ENCODE assay signal across 16 cellular contexts in the genomic region with DNA sequence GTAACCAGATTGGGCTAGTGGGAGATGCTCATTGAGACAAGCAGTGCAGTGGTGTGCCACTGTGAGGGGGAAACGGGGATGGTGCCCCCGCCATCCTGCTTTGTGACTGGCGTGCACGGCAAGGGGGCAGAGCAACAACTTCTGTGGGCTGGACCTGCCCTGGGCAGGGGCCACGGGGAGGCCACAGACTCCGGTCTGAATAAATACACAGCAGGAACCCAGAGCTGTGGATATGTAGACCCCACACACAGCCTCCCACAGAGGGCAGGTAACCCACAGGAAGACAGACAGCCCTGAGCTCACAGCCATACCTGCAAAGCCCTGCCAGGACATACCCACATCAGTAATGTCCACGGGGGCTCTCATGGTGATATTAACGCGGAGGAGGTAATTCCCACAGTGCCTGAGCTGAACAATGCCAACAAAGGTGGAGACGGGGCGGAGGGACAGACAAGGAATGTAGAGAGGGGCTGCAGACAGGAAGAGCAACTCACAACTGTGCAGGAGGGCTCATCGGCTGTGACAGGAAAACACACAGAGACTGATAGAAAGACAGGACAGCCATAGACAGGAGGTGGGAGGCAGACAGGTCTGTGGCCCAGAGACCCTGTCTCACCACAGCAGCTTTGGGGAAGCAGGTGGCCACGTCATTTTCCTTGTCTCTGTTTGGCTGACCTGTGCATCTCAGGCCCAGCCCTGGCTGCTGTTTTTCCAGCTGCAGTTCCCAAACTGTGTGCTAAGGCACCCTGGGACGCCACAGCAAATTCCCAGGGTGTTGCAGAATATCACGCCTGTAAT. TPM values are rescaled to one million over a fixed set of nuclear protein-coding genes. Genes with fewer than 3 reads are reported as not detected.
A peak's percentile ranks its signal among the peaks of the same experiment; 100 is the strongest.
DNase-seq lines count a peak whose midpoint lies in the region; ATAC-seq, FAIRE-seq and TF ChIP-seq lines count a peak whose summit lies in the region.
"Had no signal": no experiment of that assay in that cellular context is flagged by ENCODE, and none has a peak within 500 bp of the region (broad histone marks: within the 10 kb centered on the region; RNA-seq: fewer than 3 reads in every experiment).

No MANE protein-coding gene starts in this region.

- no peak overlapping the region for H3K27ac ChIP-seq in left ventricle myocardium inferior (replicated peaks)
- H3K27ac ChIP-seq: BLaER1, KMS-11 had no signal

- TF ChIP-seq CTCF in left ventricle myocardium inferior (IDR thresholded peaks at IDR 0.05; ENCODE audit: borderline replicate concordance) (no peak), chondrocyte (IDR thresholded peaks at IDR 0.05) (no peak), osteocyte (IDR thresholded peaks at IDR 0.05) (no peak)

- intact Hi-C loops in cardiac septum (cut with DNase I): loop anchor here (5.0 to 10.0 kb wide), 2 partner anchors 70 to 123 kb away; no protein-coding TSS in a partner anchor
- intact Hi-C loops in left ventricle myocardium inferior (cut with micrococcal nuclease): no loop called here

- no peak for FAIRE-seq in urothelium cell line (lab: Jason Lieb, UNC)

- peaks cover 13% of the 10 kb centered on the region for H3K9me3 Mint-ChIP-seq in chondrocyte (ENCODE audit: low read depth)
- peaks cover 12% of the 10 kb centered on the region for H3K9me3 Mint-ChIP-seq in osteocyte (ENCODE audit: unreplicated experiment)

- H3K27ac Mint-ChIP-seq in chondrocyte (ENCODE audit: unreplicated experiment) (no peak overlapping the region), osteocyte (ENCODE audit: unreplicated experiment) (no peak overlapping the region)

- DNase-seq in cardiac septum (ENCODE audit: low spot score) (peak; percentile 65), left ventricle myocardium inferior (no peak), chondrocyte (ENCODE audit: low spot score) (peak; percentile 61), osteocyte (ENCODE audit: extremely low spot score, unreplicated experiment) (peak; percentile 78), urothelium cell line (ENCODE audit: low spot score) (peak; percentile 1)
- no peak for DNase-seq in stimulated activated CD4-positive, alpha-beta T cell treated with anti-CD3 and anti-CD28 coated beads, Interleukin-4, amount 100 ng/mL, for 1 hour
- DNase-seq: DMS 273 treated with DMSO at 0.1 percent for 48 hours, NCI-H1092, NCI-H1694, PC-3 had no signal

- H3K9me3 ChIP-seq in left ventricle myocardium inferior (replicated peaks): peaks cover 19% of the 10 kb centered on the region

- no peak overlapping the region for H3K4me3 Mint-ChIP-seq in chondrocyte (ENCODE audit: unreplicated experiment)
- H3K4me3 Mint-ChIP-seq in osteocyte (ENCODE audit: unreplicated experiment): no peak overlapping the region

- no peaks in the 10 kb centered on the region for H3K36me3 ChIP-seq in left ventricle myocardium inferior
- H3K36me3 ChIP-seq: BLaER1 had no signal

- no peak for ATAC-seq in GM18520 (IDR thresholded peaks at IDR 0.05; ENCODE audit: unreplicated experiment)
- ATAC-seq: PC-3 had no signal

- H3K4me1 Mint-ChIP-seq in chondrocyte (ENCODE audit: low read depth) (no peaks in the 10 kb centered on the region), osteocyte (ENCODE audit: unreplicated experiment) (peaks cover 6% of the 10 kb centered on the region)

- peaks cover 74% of the 10 kb centered on the region for H3K27me3 ChIP-seq in left ventricle myocardium inferior (ENCODE audit: low read depth)

- no peak overlapping the region for H3K4me3 ChIP-seq in left ventricle myocardium inferior
- H3K4me3 ChIP-seq: BLaER1 had no signal

- H3K27me3 Mint-ChIP-seq in chondrocyte (ENCODE audit: low read depth): peaks cover 55% of the 10 kb centered on the region
- peaks cover 64% of the 10 kb centered on the region for H3K27me3 Mint-ChIP-seq in osteocyte (ENCODE audit: unreplicated experiment)

- H3K4me1 ChIP-seq in left ventricle myocardium inferior: peaks cover under 1% of the 10 kb centered on the region

- H3K36me3 Mint-ChIP-seq in chondrocyte (ENCODE audit: low read depth) (peaks cover 3% of the 10 kb centered on the region), osteocyte (ENCODE audit: unreplicated experiment) (no peaks in the 10 kb centered on the region)

RNA-seq across cellular contexts. Expression of gene WNT3A, which starts 4.9 kb away (rescaled TPM):
- total RNA-seq in cardiac septum (not detected), left ventricle myocardium inferior (not detected), chondrocyte (not detected in 3 replicates), osteocyte (not detected in 2 replicates)
- total RNA-seq: Daoy, H4, MCF 10A had no signal

RNA-seq across cellular contexts. Expression of gene WNT9A, which starts 54.2 kb away (rescaled TPM):
- total RNA-seq in cardiac septum (6.5 TPM), left ventricle myocardium inferior (4.8 TPM), chondrocyte (2.5 to 4.2 TPM (median 2.7 TPM) in 3 replicates), osteocyte (4.8 and 4.9 TPM in 2 replicates)

Comparison
In these comparisons a context has a peak if more than half of its experiments do, and no peak if none do; other contexts are left out.
1. DNase-seq: peak in cardiac septum (single experiment), chondrocyte (single experiment), osteocyte (single experiment) and urothelium cell line (single experiment); none in left ventricle myocardium inferior (single experiment) and stimulated activated CD4-positive, alpha-beta T cell treated with anti-CD3 and anti-CD28 coated beads, Interleukin-4, amount 100 ng/mL, for 1 hour (single experiment).